Comparison of ENCODE assay signal across 8 cellular contexts in genomic region chr22:46737105-46737975, GRCh38. TPM values are rescaled to one million over a fixed set of nuclear protein-coding genes. Genes with fewer than 3 reads are reported as not detected.
DNase-seq lines count a peak whose midpoint lies in the region; ATAC-seq and TF ChIP-seq lines count a peak whose summit lies in the region.

No MANE protein-coding gene starts in this region.

- peak overlapping the region; percentile 97 for H3K27ac ChIP-seq in right atrium auricular region

- ATAC-seq in HG02588 (IDR thresholded peaks at IDR 0.05; ENCODE audit: unreplicated experiment) = peak; percentile 32

- TF ChIP-seq CTCF in right atrium auricular region (IDR thresholded peaks at IDR 0.05) = no peak
- no peak for TF ChIP-seq CTCF in retinal pigment epithelial cell (conservative IDR thresholded peaks at IDR 0.05; ENCODE audit: low read depth, low read length)

- H3K4me3 ChIP-seq in right atrium auricular region = peak overlapping the region; percentile 62 to 85
- H3K4me3 ChIP-seq in retinal pigment epithelial cell (ENCODE audit: low read length) = peak overlapping the region; percentile 76

- no peaks in the 10 kb centered on the region for H3K27me3 ChIP-seq in right atrium auricular region

- H3K4me1 ChIP-seq in right atrium auricular region = peaks cover 0 to 88% of the 10 kb centered on the region in 2 donors

- no peaks in the 10 kb centered on the region for H3K36me3 ChIP-seq in right atrium auricular region

- no peaks in the 10 kb centered on the region for H3K9me3 ChIP-seq in right atrium auricular region

- DNase-seq in ELR (ENCODE audit: low read depth) (peak; percentile 51), RPMI8226 (peak; percentile 77), amniotic epithelial cell (ENCODE audit: low read depth) (peak; percentile 23), right atrium auricular region (ENCODE audit: low spot score) (no peak), retinal pigment epithelial cell (ENCODE audit: low read depth) (no peak), occipital lobe (lab: John Stamatoyannopoulos, UW) (no peak), kidney tubule cell (ENCODE audit: low spot score) (no peak)

RNA-seq across cellular contexts. Expression of gene CERK, which starts 0.7 kb away (rescaled TPM):
- 10 to 100 TPM; 46.0 to 59.8 TPM for total RNA-seq in right atrium auricular region
- total RNA-seq in occipital lobe = 42.0 TPM

RNA-seq across cellular contexts. Expression of gene TBC1D22A, which starts 25.1 kb away (rescaled TPM):
- total RNA-seq in right atrium auricular region (10 to 100 TPM; 11.5 to 15.4 TPM), occipital lobe (4.5 TPM)

Comparison
In these comparisons a context has a peak if more than half of its experiments do, and no peak if none do; other contexts are left out.
1. DNase-seq: peak in ELR (single experiment), RPMI8226 (single experiment) and amniotic epithelial cell (single experiment); none in right atrium auricular region (single experiment), retinal pigment epithelial cell (single experiment), occipital lobe (single experiment) and kidney tubule cell (single experiment).